1 cellular context compared by ENCODE assay signal in genomic region chr17:68732301-68732749, GRCh38.
TF ChIP-seq lines count a peak whose summit lies in the region.

No MANE protein-coding gene starts in this region.

TF ChIP-seq in GM23338, 12 proteins besides CTCF, POLR2A, EP300 and RAD21 (continued from another document):
- TF ChIP-seq EZH2 (IDR thresholded peaks at IDR 0.05; ENCODE audit: low read depth, unreplicated experiment) = no peak
- no peak for TF ChIP-seq ZNF331 (CRISPR knock-in tag; IDR thresholded peaks at IDR 0.05; ENCODE audit: low read depth)
- TF ChIP-seq ZNF114 (CRISPR knock-in tag; IDR thresholded peaks at IDR 0.05) = no peak
- TF ChIP-seq STAT1 (IDR thresholded peaks at IDR 0.05; ENCODE audit: unreplicated experiment) = no peak
- peak; percentile 59; the same call in 1 of the 2 replicates for TF ChIP-seq NANOG (IDR thresholded peaks at IDR 0.05; ENCODE audit: borderline replicate concordance)
- peak; percentile 41; the same call in 1 of the 2 replicates for TF ChIP-seq ZNF462 (CRISPR knock-in tag; IDR thresholded peaks at IDR 0.05)
TF ChIP-seq in GM23338: peak in this region for 2.
